ENCODE assay signal across 8 cellular contexts in the genomic region with DNA sequence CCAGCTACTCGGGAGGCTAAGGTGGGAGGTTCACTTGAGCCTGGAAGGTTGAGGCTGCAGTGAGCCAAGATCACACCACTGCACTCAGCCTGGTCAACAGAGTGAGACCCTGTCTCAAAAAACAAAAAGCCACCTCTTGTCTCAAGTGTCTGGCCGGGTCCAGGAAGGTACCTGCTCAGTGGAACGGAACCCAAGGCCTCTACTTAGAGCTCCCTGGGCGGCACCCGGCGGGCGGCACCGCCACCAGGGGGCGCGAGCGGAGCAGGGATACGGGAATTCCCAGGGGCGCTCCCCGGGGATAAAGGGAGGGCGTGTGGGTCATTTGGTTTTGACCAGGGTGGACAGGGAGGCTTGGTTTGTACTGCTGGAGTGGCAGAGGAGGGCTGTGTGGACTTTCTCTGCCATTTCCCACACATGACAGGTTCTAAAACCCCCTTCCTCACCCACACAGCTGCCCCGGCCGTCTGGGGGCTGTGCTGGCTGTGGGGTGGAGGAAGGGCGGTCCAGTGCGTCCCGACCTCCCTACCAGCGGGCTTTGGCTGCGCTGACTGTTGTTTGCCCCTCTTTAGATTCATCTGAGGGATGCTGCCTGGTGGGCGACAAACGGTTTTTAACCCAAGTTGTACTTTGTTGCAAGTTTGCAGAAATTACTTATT.
A peak's percentile ranks its signal among the peaks of the same experiment; 100 is the strongest.
DNase-seq lines count a peak whose midpoint lies in the region; ATAC-seq and TF ChIP-seq lines count a peak whose summit lies in the region.

No MANE protein-coding gene starts in this region.

- no peaks in the 10 kb centered on the region for H3K9me3 ChIP-seq in DND-41 (ENCODE audit: insufficient read depth, low read length, severe bottlenecking)
- H3K9me3 ChIP-seq in HAP-1, result no peaks in the 10 kb centered on the region
- no peaks in the 10 kb centered on the region for H3K9me3 ChIP-seq in body of pancreas
- H3K9me3 ChIP-seq in right lobe of liver, result no peaks in the 10 kb centered on the region
- no peaks in the 10 kb centered on the region for H3K9me3 ChIP-seq in testis

- DNase-seq in DND-41, result no peak
- DNase-seq in HAP-1 (ENCODE audit: low spot score in 2 of 2), result peak; percentile 14 to 88
- DNase-seq in RWPE1 (ENCODE audit: low spot score), result peak; percentile 56
- peak in 3 of 4 donors; percentile 30 to 69 (median 51) for DNase-seq in body of pancreas
- peak in 1 of 3 donors; percentile 57 for DNase-seq in right lobe of liver
- peak; percentile 67 for DNase-seq in testis

- H3K4me2 ChIP-seq in DND-41 (ENCODE audit: insufficient read depth, low read length), result no peak overlapping the region

- in situ Hi-C loops in HAP-1 (cut with MboI; ENCODE audit: low sequenced_read_pairs), result no loop called here

- CTCF ChIA-PET in RWPE1 (lab: Yijun Ruan, JAX), result interaction anchor here (0.6 to 1.6 kb wide), 14 partner anchors 9 to 995 kb away, joined by 3 to 7 read pairs (median 4); no protein-coding TSS in a partner anchor

- POLR2A ChIA-PET in RWPE1 (lab: Yijun Ruan, JAX; ENCODE audit: low non-redundant PET), result no interaction called here

- no peak for ATAC-seq in DND-41 (ENCODE audit: insufficient read depth, low read depth)
- ATAC-seq in body of pancreas, result no peak
- peak; percentile 47 to 64 (median 58) for ATAC-seq in right lobe of liver
- no peak for ATAC-seq in GM18867 (IDR thresholded peaks at IDR 0.05; ENCODE audit: unreplicated experiment)
- ATAC-seq in GM18873 (IDR thresholded peaks at IDR 0.05; ENCODE audit: low FRiP score, unreplicated experiment), result no peak

- intact Hi-C loops in body of pancreas (cut with DNase I), result no loop called here
- intact Hi-C loops in right lobe of liver (cut with DNase I), result no loop called here
- intact Hi-C loops in testis (cut with DNase I; ENCODE audit: low total_unique reads), result no loop called here

- H3K27me3 ChIP-seq in DND-41 (ENCODE audit: insufficient read depth, low read length, poor library complexity) (peaks cover 3% of the 10 kb centered on the region), HAP-1 (ENCODE audit: low read depth) (no peaks in the 10 kb centered on the region), body of pancreas (no peaks in the 10 kb centered on the region), right lobe of liver (no peaks in the 10 kb centered on the region), testis (no peaks in the 10 kb centered on the region)

- 17 to 29% methylated on average over 19 to 24 of the region's 24 CpGs for WGBS in body of pancreas, 2 donors
- 21% methylated on average over 9 of the region's 24 CpGs for WGBS in right lobe of liver (ENCODE audit: insufficient coverage, low coverage, low lambda C conversion rate, missing lambda C conversion rate)
- 11 to 12% methylated on average over 20 to 24 of the region's 24 CpGs for WGBS in testis, 2 donors

- H4K20me1 ChIP-seq in DND-41 (ENCODE audit: insufficient read depth, low read length), result peaks cover 15% of the 10 kb centered on the region; the same call in 1 of the 2 replicates

- H3K27ac ChIP-seq in DND-41 (ENCODE audit: low read length), result no peak overlapping the region
- no peak overlapping the region for H3K27ac ChIP-seq in RWPE1
- H3K27ac ChIP-seq in body of pancreas, result no peak overlapping the region
- no peak overlapping the region for H3K27ac ChIP-seq in right lobe of liver
- H3K27ac ChIP-seq in testis, result no peak overlapping the region

- H3K36me3 ChIP-seq in DND-41 (ENCODE audit: insufficient read depth, low read length) (peaks cover 5% of the 10 kb centered on the region), HAP-1 (replicated peaks) (peaks cover 3% of the 10 kb centered on the region), body of pancreas (replicated peaks in 1 of 2; ENCODE audit: insufficient read depth in 1 of 2, low read depth in 2 of 2) (no peaks in the 10 kb centered on the region), right lobe of liver (no peaks in the 10 kb centered on the region), testis (ENCODE audit: low read depth, missing control alignments) (no peaks in the 10 kb centered on the region)

- TF ChIP-seq POLR2A in body of pancreas (IDR thresholded peaks at IDR 0.05) (no peak), right lobe of liver (IDR thresholded peaks at IDR 0.05) (no peak), testis (IDR thresholded peaks at IDR 0.05) (no peak)

- TF ChIP-seq CTCF in DND-41 (IDR thresholded peaks at IDR 0.05; ENCODE audit: borderline replicate concordance, extremely low read depth, low read length, poor library complexity, severe bottlenecking), result peak; percentile 55
- peak; percentile 77 for TF ChIP-seq CTCF in RWPE1 (conservative IDR thresholded peaks at IDR 0.05; ENCODE audit: low read depth)
- TF ChIP-seq CTCF in body of pancreas (IDR thresholded peaks at IDR 0.05), result peak; percentile 28 to 71 (median 57)
- peak; percentile 54 to 80 (median 64) for TF ChIP-seq CTCF in right lobe of liver (IDR thresholded peaks at IDR 0.05)
- TF ChIP-seq CTCF in testis (IDR thresholded peaks at IDR 0.05), result peak in 2 of 3 experiments; percentile 30 to 73

- H3K4me3 ChIP-seq in DND-41 (ENCODE audit: low read depth in 1 of 2, low read length in 2 of 2), result no peak overlapping the region
- peak overlapping the region; percentile 7; the same call in 1 of the 2 replicates for H3K4me3 ChIP-seq in HAP-1
- H3K4me3 ChIP-seq in body of pancreas, result no peak overlapping the region
- no peak overlapping the region for H3K4me3 ChIP-seq in right lobe of liver
- H3K4me3 ChIP-seq in testis, result no peak overlapping the region

- H3K9ac ChIP-seq in DND-41 (ENCODE audit: low read depth, low read length), result no peak overlapping the region

- no peaks in the 10 kb centered on the region for H3K79me2 ChIP-seq in DND-41 (ENCODE audit: insufficient read depth, low read length)

- no peak overlapping the region for H2AFZ ChIP-seq in DND-41 (ENCODE audit: low read depth, low read length)

- H3K4me1 ChIP-seq in DND-41 (ENCODE audit: insufficient read depth, low read length) (peaks cover 10% of the 10 kb centered on the region; the same call in 1 of the 2 replicates), HAP-1 (peaks cover 6% of the 10 kb centered on the region), body of pancreas (peaks cover 13% of the 10 kb centered on the region), right lobe of liver (peaks cover 0 to 5% (median 2%) of the 10 kb centered on the region in 4 donors), testis (no peaks in the 10 kb centered on the region)

Comparison
In these comparisons a context has a peak if more than half of its experiments do, and no peak if none do; other contexts are left out.
1. ATAC-seq: peak in right lobe of liver (4 of 4); none in DND-41 (single experiment), body of pancreas (single experiment), GM18867 (single experiment) and GM18873 (single experiment).
2. Peak in every context shown above with its lines, with median percentiles within 50 percentile points of each other: CTCF ChIP-seq.